30 cellular contexts compared by ENCODE assay signal in the genomic region with DNA sequence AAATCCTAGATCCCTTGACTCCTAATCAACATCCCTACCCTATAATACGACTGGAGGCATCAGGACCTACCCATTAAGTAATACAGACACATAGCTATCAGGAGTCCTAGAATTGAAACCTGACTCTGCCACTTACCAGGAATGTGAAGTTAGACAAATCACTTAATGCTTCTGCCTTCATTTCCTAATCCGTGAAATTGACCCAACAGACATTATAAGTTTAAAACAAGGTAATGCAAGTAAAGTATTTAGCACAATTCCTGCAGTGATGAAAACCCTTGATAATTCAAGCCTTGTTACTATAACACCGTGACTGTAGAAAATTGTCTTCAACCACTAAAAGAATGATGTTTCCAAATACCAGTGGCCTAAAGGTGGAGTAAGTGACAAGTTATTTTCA.
"Had no signal": no experiment of that assay in that cellular context is flagged by ENCODE, and none has a peak within 500 bp of the region (broad histone marks: within the 10 kb centered on the region; RNA-seq: fewer than 3 reads in every experiment).

No MANE protein-coding gene starts in this region.

- H3K4me2 ChIP-seq: hepatocyte had no signal

- H3K9me3 ChIP-seq: adrenal gland, breast epithelium, colonic mucosa, esophagus squamous epithelium, gastroesophageal sphincter, heart right ventricle had no signal

- FAIRE-seq: endometrium had no signal

- H3K79me2 ChIP-seq: hepatocyte had no signal

- H2AFZ ChIP-seq: hepatocyte had no signal

- H3K4me3 ChIP-seq: adrenal gland, breast epithelium, cardiac muscle cell, colonic mucosa, esophagus squamous epithelium, gastroesophageal sphincter, heart right ventricle, hepatocyte had no signal

- ATAC-seq: activated CD4-positive, alpha-beta T cell treated with anti-CD3 and anti-CD28 coated beads for 36 hours; activated CD8-positive, alpha-beta memory T cell treated with anti-CD3 and anti-CD28 coated beads, Interleukin-2, amount 10 ng/mL, durations not matched to agents 7 days and 5 days; activated CD8-positive, alpha-beta T cell treated with anti-CD3 and anti-CD28 coated beads, Interleukin-2, amount 10 ng/mL, durations not matched to agents 7 days and 5 days; activated naive CD8-positive, alpha-beta T cell treated with anti-CD3 and anti-CD28 coated beads, Interleukin-2, amount 50 U/mL, for 24 hours; gastroesophageal sphincter; heart right ventricle had no signal

- H3K27me3 ChIP-seq: adrenal gland, breast epithelium, cardiac muscle cell, colonic mucosa, esophagus squamous epithelium, gastroesophageal sphincter, heart right ventricle, hepatocyte had no signal

- DNase-seq: activated CD4-positive, alpha-beta memory T cell treated with anti-CD3 and anti-CD28 coated beads for 36 hours; activated CD4-positive, alpha-beta T cell treated with anti-CD3 and anti-CD28 coated beads for 36 hours; activated CD4-positive, alpha-beta T cell treated with anti-CD3 and anti-CD28 coated beads, Interleukin-2, amount 10 ng/mL, durations not matched to agents 24 days and 14 days; activated CD4-positive, CD25-positive, alpha-beta regulatory T cell; activated CD4-positive, CD25-positive, alpha-beta regulatory T cell treated with anti-CD3 and anti-CD28 coated beads, Interleukin-2, amount 50 U/mL, for 72 hours; activated CD8-positive, alpha-beta memory T cell treated with anti-CD3 and anti-CD28 coated beads, Interleukin-2, amount 10 ng/mL, durations not matched to agents 7 days and 5 days; activated CD8-positive, alpha-beta memory T cell treated with anti-CD3 and anti-CD28 coated beads, Interleukin-2, amount 50 U/mL, for 4 hours; activated CD8-positive, alpha-beta T cell treated with anti-CD3 and anti-CD28 coated beads, Interleukin-2, amount 10 ng/mL, durations not matched to agents 7 days and 5 days; activated effector memory CD4-positive, alpha-beta T cell treated with anti-CD3 and anti-CD28 coated beads, Interleukin-2, amount 50 U/mL, for 16 hours; activated naive CD4-positive, alpha-beta T cell treated with anti-CD3 and anti-CD28 coated beads for 36 hours; activated naive CD8-positive, alpha-beta T cell treated with anti-CD3 and anti-CD28 coated beads for 36 hours; activated naive CD8-positive, alpha-beta T cell treated with anti-CD3 and anti-CD28 coated beads, Interleukin-2, amount 50 U/mL, for 24 hours; activated T-cell treated with anti-CD3 and anti-CD28 coated beads, Interleukin-2, amount 50 U/mL, for 1 hour; activated T-cell treated with anti-CD3 and anti-CD28 coated beads, Interleukin-2, amount 50 U/mL, for 48 hours; adrenal gland; amygdala; aorta; central memory CD4-positive, alpha-beta T cell; cerebellar nuclear complex; colonic mucosa; effector CD8-positive, alpha-beta T cell; esophagus squamous epithelium; foreskin melanocyte; heart right ventricle had no signal

- H3K27ac ChIP-seq: adrenal gland, breast epithelium, cardiac muscle cell, colonic mucosa, epithelial cell of prostate, esophagus squamous epithelium, gastroesophageal sphincter, heart right ventricle, hepatocyte had no signal

- H3K36me3 ChIP-seq: adrenal gland, breast epithelium, cardiac muscle cell, colonic mucosa, esophagus squamous epithelium, gastroesophageal sphincter, heart right ventricle had no signal

- H3K4me1 ChIP-seq: adrenal gland, breast epithelium, colonic mucosa, esophagus squamous epithelium had no signal
